Comparison of ENCODE assay signal across 20 cellular contexts in genomic region chr1:52669696-52670095, GRCh38. TPM values are rescaled to one million over a fixed set of nuclear protein-coding genes. Genes with fewer than 3 reads are reported as not detected.
DNase-seq lines count a peak whose midpoint lies in the region; ATAC-seq and TF ChIP-seq lines count a peak whose summit lies in the region.
"Had no signal": no experiment of that assay in that cellular context is flagged by ENCODE, and none has a peak within 500 bp of the region (broad histone marks: within the 10 kb centered on the region; RNA-seq: fewer than 3 reads in every experiment).

No MANE protein-coding gene starts in this region.

- in situ Hi-C loops in gastrocnemius medialis (cut with MboI; ENCODE audit: low sequenced_read_pairs in 4 of 4): loop anchor here in 1 of 4 donors (25.0 kb wide), 1 partner anchor 532 kb away; the partner anchor contains the start of gene ZFYVE9

- CTCF ChIA-PET in activated B cell treated with CpG ODN at 0.5 μM for 24 hours (lab: Charles Lee): interaction anchor here (0.9 kb wide), 1 partner anchor 9 kb away, joined by 3 read pairs; no protein-coding TSS in a partner anchor

- H3K4me3 ChIP-seq in fibroblast of pulmonary artery (replicated peaks; ENCODE audit: low read depth, low read length) (no peak overlapping the region), gastrocnemius medialis (no peak overlapping the region)
- H3K4me3 ChIP-seq: left lung, tibial nerve had no signal

- H3K27me3 Mint-ChIP-seq in activated B cell treated with CpG ODN at 0.5 μM for 24 hours: no peaks in the 10 kb centered on the region

- no peak overlapping the region for H3K4me3 Mint-ChIP-seq in activated B cell treated with CpG ODN at 0.5 μM for 24 hours

- intact Hi-C loops in activated B cell treated with CpG ODN at 0.5 μM for 24 hours (cut with micrococcal nuclease) (loop anchor here (5.0 kb wide), 3 partner anchors 87 to 542 kb away; no protein-coding TSS in a partner anchor), gastrocnemius medialis (cut with DNase I; ENCODE audit: low total_unique reads) (loop anchor here (10.0 kb wide), 1 partner anchor 75 kb away; no protein-coding TSS in a partner anchor)

- no peaks in the 10 kb centered on the region for H3K36me3 ChIP-seq in gastrocnemius medialis
- H3K36me3 ChIP-seq: left lung, tibial nerve had no signal

- peak overlapping the region; percentile 52 to 90 (median 64) for H3K27ac ChIP-seq in gastrocnemius medialis
- H3K27ac ChIP-seq: left lung had no signal

- H3K27ac Mint-ChIP-seq in activated B cell treated with CpG ODN at 0.5 μM for 24 hours: peak overlapping the region; percentile 22

- ATAC-seq in activated B cell treated with CpG ODN at 0.5 μM for 24 hours (ENCODE audit: low read depth) (no peak), gastrocnemius medialis (peak in 1 of 2 donors; percentile 38), HG02981 (IDR thresholded peaks at IDR 0.05; ENCODE audit: unreplicated experiment) (no peak), HG03108 (IDR thresholded peaks at IDR 0.05; ENCODE audit: unreplicated experiment) (no peak)
- ATAC-seq: left lung had no signal

- peaks cover 20 to 61% of the 10 kb centered on the region in 2 donors for H3K4me1 ChIP-seq in gastrocnemius medialis
- H3K4me1 ChIP-seq: left lung had no signal

- TF ChIP-seq CTCF in activated B cell treated with CpG ODN at 0.5 μM for 24 hours (IDR thresholded peaks at IDR 0.05): no peak
- TF ChIP-seq CTCF in fibroblast of pulmonary artery (IDR thresholded peaks at IDR 0.05; ENCODE audit: low read length, missing control alignments): no peak
- no peak for TF ChIP-seq CTCF in gastrocnemius medialis (IDR thresholded peaks at IDR 0.05 in 4 of 5, conservative IDR thresholded peaks at IDR 0.05 in 1 of 5)

- peaks cover 16% of the 10 kb centered on the region for H3K4me1 Mint-ChIP-seq in activated B cell treated with CpG ODN at 0.5 μM for 24 hours

- H3K9me3 Mint-ChIP-seq in activated B cell treated with CpG ODN at 0.5 μM for 24 hours: no peaks in the 10 kb centered on the region

- TF ChIP-seq POLR2A in gastrocnemius medialis (IDR thresholded peaks at IDR 0.05) (no peak), erythroblast (IDR thresholded peaks at IDR 0.05; ENCODE audit: low read length) (no peak)

- peaks cover 49% of the 10 kb centered on the region for H3K36me3 Mint-ChIP-seq in activated B cell treated with CpG ODN at 0.5 μM for 24 hours (ENCODE audit: low read depth)

- POLR2A ChIA-PET in activated B cell treated with CpG ODN at 0.5 μM for 24 hours (lab: Charles Lee): interaction anchor here (0.6 to 1.2 kb wide), 6 partner anchors 9 to 136 kb away, joined by 3 to 11 read pairs (median 3); no protein-coding TSS in a partner anchor

- no peaks in the 10 kb centered on the region for H3K9me3 ChIP-seq in gastrocnemius medialis
- H3K9me3 ChIP-seq: left lung, tibial nerve had no signal

- DNase-seq in GM04503 (ENCODE audit: low read depth) (peak; percentile 78), activated B cell treated with CpG ODN at 0.5 μM for 24 hours (no peak), fibroblast of pulmonary artery (ENCODE audit: low read depth) (peak; percentile 54), gastrocnemius medialis (no peak), erythroblast (lab: John Stamatoyannopoulos, UW) (no peak), NCI-H1105 treated with DMSO at 0.1 percent for 48 hours (lab: John Stamatoyannopoulos, UW) (no peak)
- DNase-seq: activated CD8-positive, alpha-beta memory T cell treated with anti-CD3 and anti-CD28 coated beads, Interleukin-2, amount 50 U/mL, for 4 hours; activated gamma-delta T cell; C1 segment of cervical spinal cord; DMS153; Karpas-422; left lung; NCI-H2227 treated with DMSO at 0.1 percent for 48 hours; Right ventricle myocardium superior; small intestine had no signal

- no peaks in the 10 kb centered on the region for H3K27me3 ChIP-seq in gastrocnemius medialis
- H3K27me3 ChIP-seq: left lung, tibial nerve had no signal

RNA-seq across cellular contexts. Expression of gene COA7, which starts 28.5 kb away (rescaled TPM):
- total RNA-seq in activated B cell treated with CpG ODN at 0.5 μM for 24 hours (23.5 and 23.6 TPM in 2 replicates), gastrocnemius medialis (10 to 100 TPM; 18.7 to 22.3 (median 20.1) TPM)

RNA-seq across cellular contexts. Expression of gene SHISAL2A, which starts 36.7 kb away (rescaled TPM):
- total RNA-seq in activated B cell treated with CpG ODN at 0.5 μM for 24 hours (36.8 and 44.2 TPM in 2 replicates), gastrocnemius medialis (under 1 TPM in 2 of 4 donors, not detected in 2; 0.33 to 0.41 TPM)
- total RNA-seq: dermis microvascular lymphatic vessel endothelial cell, omental fat pad, Right ventricle myocardium superior had no signal

RNA-seq across cellular contexts. Expression of gene ZYG11B, which starts 56.6 kb away (rescaled TPM):
- total RNA-seq in activated B cell treated with CpG ODN at 0.5 μM for 24 hours (14.9 and 17.3 TPM in 2 replicates), gastrocnemius medialis (100 to 1,000 TPM; 136 to 248 (median 194) TPM)

Comparison
In these comparisons a context has a peak if more than half of its experiments do, and no peak if none do; other contexts are left out.
1. DNase-seq: peak in GM04503 (single experiment) and fibroblast of pulmonary artery (single experiment); none in activated B cell treated with CpG ODN at 0.5 μM for 24 hours (single experiment), gastrocnemius medialis (0 of 2), erythroblast (0 of 2) and NCI-H1105 treated with DMSO at 0.1 percent for 48 hours (single experiment).
2. RNA of gene SHISAL2A, which starts 36.7 kb away (total RNA-seq): 36.8 to 44.2 TPM in activated B cell treated with CpG ODN at 0.5 μM for 24 hours; 0.33 to 0.41 TPM in gastrocnemius medialis; every median in the first group is over 10 times any median in the second.